Comparison of ENCODE assay signal across 22 cellular contexts in the genomic region with DNA sequence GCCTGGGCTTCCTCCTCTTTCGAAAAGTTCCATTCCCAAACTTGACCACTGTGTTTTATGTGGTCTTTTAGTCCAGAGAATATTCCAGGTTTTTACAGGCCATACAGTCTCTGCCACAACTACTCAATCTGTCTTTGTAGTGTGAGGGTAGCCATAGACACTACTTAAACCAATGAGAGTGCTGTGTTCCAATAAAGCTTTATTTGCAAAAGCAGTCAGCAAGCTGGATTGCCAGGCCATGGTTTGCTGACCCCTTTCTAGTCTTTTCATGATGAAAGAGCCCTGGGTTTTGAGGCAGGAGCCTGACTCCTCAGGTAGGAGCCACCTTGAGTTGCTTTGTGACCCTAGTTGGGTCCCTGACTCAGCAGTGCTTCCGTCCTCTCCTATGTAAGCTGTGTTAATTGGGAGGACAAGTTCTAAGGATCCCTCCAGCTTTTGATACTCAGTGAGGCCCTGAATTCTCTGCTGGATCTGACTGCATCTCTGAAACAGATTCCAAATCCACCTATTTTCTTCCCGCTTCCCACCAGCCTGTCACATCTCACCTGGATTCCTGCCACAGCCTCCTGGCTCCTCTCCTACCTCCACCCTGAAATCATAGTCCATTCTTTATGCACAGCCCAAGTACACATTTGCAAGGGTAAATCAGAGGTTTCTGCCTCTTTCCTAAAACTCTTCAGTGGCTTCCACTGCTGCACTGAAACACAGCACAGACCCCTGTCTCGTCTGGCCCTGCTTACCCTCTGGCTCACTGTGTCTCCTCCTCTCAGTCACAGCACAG. TPM values are rescaled to one million over a fixed set of nuclear protein-coding genes. Genes with fewer than 3 reads are reported as not detected.
DNase-seq lines count a peak whose midpoint lies in the region; ATAC-seq and TF ChIP-seq lines count a peak whose summit lies in the region.
"Had no signal": no experiment of that assay in that cellular context is flagged by ENCODE, and none has a peak within 500 bp of the region (broad histone marks: within the 10 kb centered on the region; RNA-seq: fewer than 3 reads in every experiment).

No MANE protein-coding gene starts in this region.

- H3K4me1 Mint-ChIP-seq in activated CD4-positive, alpha-beta T cell treated with anti-CD3 and anti-CD28 coated beads, Interleukin-2, amount 10 ng/mL, durations not matched to agents 7 days and 5 days = peaks cover 61% of the 10 kb centered on the region
- H3K4me1 Mint-ChIP-seq in T-cell (peaks cover 50 to 71% (median 69%) of the 10 kb centered on the region in 3 donors), chondrocyte (ENCODE audit: low read depth) (peaks cover 79% of the 10 kb centered on the region), neural crest cell (peaks cover 28% of the 10 kb centered on the region)

- CTCF ChIA-PET in activated CD4-positive, alpha-beta T cell treated with anti-CD3 and anti-CD28 coated beads, Interleukin-2, amount 10 ng/mL, durations not matched to agents 7 days and 5 days (lab: Charles Lee) = interaction anchor here (1.3 kb wide), 1 partner anchor 132 kb away, joined by 3 read pairs; no protein-coding TSS in a partner anchor
- CTCF ChIA-PET in T-cell (lab: Charles Lee) = interaction anchor here in 1 of 2 donors (0.6 kb wide), 1 partner anchor 187 kb away, joined by 3 read pairs; no protein-coding TSS in a partner anchor

- H3K9me3 Mint-ChIP-seq in activated CD4-positive, alpha-beta T cell treated with anti-CD3 and anti-CD28 coated beads, Interleukin-2, amount 10 ng/mL, durations not matched to agents 7 days and 5 days = no peaks in the 10 kb centered on the region
- H3K9me3 Mint-ChIP-seq in T-cell = no peaks in the 10 kb centered on the region
- H3K9me3 Mint-ChIP-seq in chondrocyte (ENCODE audit: low read depth) = no peaks in the 10 kb centered on the region
- no peaks in the 10 kb centered on the region for H3K9me3 Mint-ChIP-seq in neural crest cell
- H3K9me3 Mint-ChIP-seq: mesothelial cell of epicardium had no signal

- no peak for ATAC-seq in T-cell (replicated peaks in 1 of 4)
- ATAC-seq in HG02885 (IDR thresholded peaks at IDR 0.05; ENCODE audit: poor library complexity, unreplicated experiment) = no peak
- ATAC-seq in HG02642 (IDR thresholded peaks at IDR 0.05; ENCODE audit: poor library complexity, unreplicated experiment) = no peak
- ATAC-seq: esophagus mucosa, Panc1 had no signal

- POLR2A ChIA-PET in activated CD4-positive, alpha-beta T cell treated with anti-CD3 and anti-CD28 coated beads, Interleukin-2, amount 10 ng/mL, durations not matched to agents 7 days and 5 days (lab: Charles Lee) = no interaction called here
- POLR2A ChIA-PET in T-cell (lab: Charles Lee) = interaction anchor here in 1 of 2 donors (0.6 kb wide), 1 partner anchor 181 kb away, joined by 3 read pairs; no protein-coding TSS in a partner anchor

- no peak for TF ChIP-seq CTCF in chondrocyte (IDR thresholded peaks at IDR 0.05)
- TF ChIP-seq CTCF in neural crest cell (conservative IDR thresholded peaks at IDR 0.05) = no peak

- peak overlapping the region; percentile 57 for H3K27ac Mint-ChIP-seq in activated CD4-positive, alpha-beta T cell treated with anti-CD3 and anti-CD28 coated beads, Interleukin-2, amount 10 ng/mL, durations not matched to agents 7 days and 5 days
- H3K27ac Mint-ChIP-seq in T-cell = peak overlapping the region; percentile 23 to 89
- H3K27ac Mint-ChIP-seq in chondrocyte (ENCODE audit: unreplicated experiment) = peak overlapping the region; percentile 37
- peak overlapping the region; percentile 15 for H3K27ac Mint-ChIP-seq in neural crest cell (ENCODE audit: unreplicated experiment)
- H3K27ac Mint-ChIP-seq: mesothelial cell of epicardium had no signal

- DNase-seq in activated CD4-positive, alpha-beta T cell treated with anti-CD3 and anti-CD28 coated beads, Interleukin-2, amount 10 ng/mL, durations not matched to agents 7 days and 5 days = no peak
- no peak for DNase-seq in activated CD4-positive, alpha-beta T cell treated with anti-CD3 and anti-CD28 coated beads for 48 hours
- DNase-seq in T-cell (no peak), chondrocyte (ENCODE audit: low spot score) (no peak), neural crest cell (ENCODE audit: low read depth, low spot score) (no peak), NAMALWA (ENCODE audit: low spot score) (no peak)
- DNase-seq: activated CD4-positive, alpha-beta T cell treated with anti-CD3 and anti-CD28 coated beads for 4 hours; activated T-cell treated with anti-CD3 and anti-CD28 coated beads for 4 hours; DMS79; MM.1S; NCI-H187; NCI-H226; NCI-H82; spleen; stimulated activated CD4-positive, alpha-beta T cell treated with anti-CD3 and anti-CD28 coated beads, Interleukin-4, amount 100 ng/mL, for 4 hours had no signal

- no peaks in the 10 kb centered on the region for H3K27me3 Mint-ChIP-seq in activated CD4-positive, alpha-beta T cell treated with anti-CD3 and anti-CD28 coated beads, Interleukin-2, amount 10 ng/mL, durations not matched to agents 7 days and 5 days
- no peaks in the 10 kb centered on the region for H3K27me3 Mint-ChIP-seq in T-cell
- no peaks in the 10 kb centered on the region for H3K27me3 Mint-ChIP-seq in chondrocyte (ENCODE audit: low read depth)
- H3K27me3 Mint-ChIP-seq in neural crest cell (ENCODE audit: low read depth) = no peaks in the 10 kb centered on the region
- H3K27me3 Mint-ChIP-seq: IgD-negative memory B cell had no signal

- H3K4me3 Mint-ChIP-seq in activated CD4-positive, alpha-beta T cell treated with anti-CD3 and anti-CD28 coated beads, Interleukin-2, amount 10 ng/mL, durations not matched to agents 7 days and 5 days = no peak overlapping the region
- H3K4me3 Mint-ChIP-seq in T-cell (peak overlapping the region in 1 of 3 donors; percentile 78), chondrocyte (ENCODE audit: unreplicated experiment) (no peak overlapping the region), neural crest cell (no peak overlapping the region)
- H3K4me3 Mint-ChIP-seq: CD14-positive monocyte, mesothelial cell of epicardium had no signal

- H3K36me3 Mint-ChIP-seq in activated CD4-positive, alpha-beta T cell treated with anti-CD3 and anti-CD28 coated beads, Interleukin-2, amount 10 ng/mL, durations not matched to agents 7 days and 5 days (ENCODE audit: low read depth) = peaks cover 46% of the 10 kb centered on the region
- H3K36me3 Mint-ChIP-seq in T-cell (peaks cover 34% of the 10 kb centered on the region), chondrocyte (ENCODE audit: low read depth) (peaks cover 15% of the 10 kb centered on the region), neural crest cell (ENCODE audit: low read depth) (peaks cover 2% of the 10 kb centered on the region)
- H3K36me3 Mint-ChIP-seq: mesothelial cell of epicardium had no signal

RNA-seq across cellular contexts. Expression of a gene that starts 13.5 kb away (rescaled TPM):
- total RNA-seq in activated CD4-positive, alpha-beta T cell treated with anti-CD3 and anti-CD28 coated beads, Interleukin-2, amount 10 ng/mL, durations not matched to agents 7 days and 5 days = 10 to 100 TPM; 44.2 to 47.2 TPM
- total RNA-seq in T-cell (10 to 100 TPM; 26.9 to 62.7 (median 40.8) TPM), chondrocyte (155 to 220 TPM (median 157 TPM) in 3 replicates), neural crest cell (39.8 and 42.3 TPM in 2 replicates)
